ENCODE assay signal across 21 cellular contexts in the genomic region with DNA sequence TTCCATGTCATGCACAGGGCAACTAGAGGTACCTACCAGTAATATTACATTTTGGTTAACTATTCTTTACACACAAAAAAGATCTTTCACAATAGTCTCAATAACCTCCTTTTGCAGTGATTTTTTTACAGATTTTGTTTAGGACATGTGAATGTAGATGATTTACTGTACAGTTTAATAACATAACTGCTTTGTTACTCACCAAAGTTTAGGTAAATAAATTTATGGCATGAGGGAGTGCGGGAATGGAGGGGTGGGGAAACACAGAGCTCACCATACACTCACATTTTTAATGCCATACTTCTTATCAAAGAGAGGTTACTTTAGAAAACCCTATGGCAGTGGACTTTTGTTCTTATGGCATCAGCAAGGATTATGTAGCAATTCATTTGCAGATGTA.
DNase-seq lines count a peak whose midpoint lies in the region; ATAC-seq and TF ChIP-seq lines count a peak whose summit lies in the region.
"Had no signal": no experiment of that assay in that cellular context is flagged by ENCODE, and none has a peak within 500 bp of the region (broad histone marks: within the 10 kb centered on the region; RNA-seq: fewer than 3 reads in every experiment).

No MANE protein-coding gene starts in this region.

- H3K9me2 ChIP-seq in PC-3 (replicated peaks; ENCODE audit: low read length): no peaks in the 10 kb centered on the region

- no peaks in the 10 kb centered on the region for H3K9me3 Mint-ChIP-seq in activated CD4-positive, alpha-beta memory T cell treated with anti-CD3 and anti-CD28 coated beads for 36 hours

- H3K79me2 ChIP-seq in PC-3 (ENCODE audit: low read length): no peaks in the 10 kb centered on the region

- H3K27ac ChIP-seq in PC-3 (ENCODE audit: low read length): peak overlapping the region; percentile 95
- H3K27ac ChIP-seq: SJCRH30 had no signal

- ATAC-seq in PC-3: peak; percentile 70
- ATAC-seq in HG03097 (IDR thresholded peaks at IDR 0.05; ENCODE audit: low FRiP score, unreplicated experiment): no peak
- ATAC-seq in GM18873 (IDR thresholded peaks at IDR 0.05; ENCODE audit: low FRiP score, unreplicated experiment): no peak
- ATAC-seq: HepG2 had no signal

- no peaks in the 10 kb centered on the region for H3K36me3 Mint-ChIP-seq in activated CD4-positive, alpha-beta memory T cell treated with anti-CD3 and anti-CD28 coated beads for 36 hours
- H3K36me3 Mint-ChIP-seq: CD14-positive monocyte had no signal

- no peaks in the 10 kb centered on the region for H3K9me3 ChIP-seq in PC-3 (ENCODE audit: low read length)
- no peaks in the 10 kb centered on the region for H3K9me3 ChIP-seq in skeletal muscle satellite cell (replicated peaks; ENCODE audit: low read length)
- H3K9me3 ChIP-seq: SJCRH30 had no signal

- DNase-seq in PC-3 (peak; percentile 81), amniotic epithelial cell (ENCODE audit: low read depth) (peak; percentile 41), fibroblast of mammary gland (ENCODE audit: low read depth) (no peak)
- no peak for DNase-seq in activated CD4-positive, alpha-beta memory T cell treated with anti-CD3 and anti-CD28 coated beads for 36 hours
- DNase-seq: AML-193, DMS79 treated with DMSO at 0.1 percent for 48 hours, H7, KG1, MV-4-11, NCI-H1694 treated with DMSO at 0.1 percent for 48 hours, NCI-H226, NCI-H524, NCI-H82, RPMI8226, SJCRH30, SW 1271 had no signal

- peaks cover 4% of the 10 kb centered on the region for H3F3A ChIP-seq in PC-3 (ENCODE audit: low read length, unreplicated experiment)

- no peak for TF ChIP-seq CTCF in PC-3 (conservative IDR thresholded peaks at IDR 0.05; ENCODE audit: low read depth, low read length)
- TF ChIP-seq CTCF in fibroblast of mammary gland (conservative IDR thresholded peaks at IDR 0.05; ENCODE audit: control insufficient read depth, insufficient read depth, low read depth, low read length): no peak

- H3K27me3 Mint-ChIP-seq in activated CD4-positive, alpha-beta memory T cell treated with anti-CD3 and anti-CD28 coated beads for 36 hours: no peaks in the 10 kb centered on the region

- H3K36me3 ChIP-seq in PC-3 (ENCODE audit: low read depth, low read length): no peaks in the 10 kb centered on the region
- H3K36me3 ChIP-seq in skeletal muscle satellite cell (ENCODE audit: insufficient read depth, low read length): no peaks in the 10 kb centered on the region
- H3K36me3 ChIP-seq: SJCRH30 had no signal

- H3K4me3 ChIP-seq in PC-3 (ENCODE audit: low read length) (peak overlapping the region; percentile 61), fibroblast of mammary gland (ENCODE audit: control insufficient read depth, low read depth, low read length) (peak overlapping the region; percentile 39), skeletal muscle satellite cell (ENCODE audit: low read length) (no peak overlapping the region)
- H3K4me3 ChIP-seq: SJCRH30 had no signal

- CTCF ChIA-PET in PC-3 (lab: Charles Lee): interaction anchor here (0.5 to 0.7 kb wide), 2 partner anchors 92 to 239 kb away, joined by 3 to 6 read pairs; no protein-coding TSS in a partner anchor
- CTCF ChIA-PET in activated CD4-positive, alpha-beta memory T cell treated with anti-CD3 and anti-CD28 coated beads for 36 hours (lab: Charles Lee): no interaction called here

- peak overlapping the region; percentile 76 for H3K9ac ChIP-seq in PC-3 (ENCODE audit: low read length)
- no peak overlapping the region for H3K9ac ChIP-seq in skeletal muscle satellite cell (ENCODE audit: low read depth, low read length)

- POLR2A ChIA-PET in PC-3 (lab: Charles Lee; ENCODE audit: unreplicated experiment): no interaction called here
- POLR2A ChIA-PET in activated CD4-positive, alpha-beta memory T cell treated with anti-CD3 and anti-CD28 coated beads for 36 hours (lab: Charles Lee): no interaction called here

- BruUV-seq in PC-3 (replicated peaks; lab: Mats Ljungman, UMichigan): no TSS peak

- H3K4me1 ChIP-seq in PC-3 (ENCODE audit: insufficient read depth, low read length): peaks cover 36% of the 10 kb centered on the region
- peaks cover 23% of the 10 kb centered on the region for H3K4me1 ChIP-seq in skeletal muscle satellite cell (ENCODE audit: control insufficient read depth, insufficient read depth, low read length)
- H3K4me1 ChIP-seq: SJCRH30 had no signal

- no peak overlapping the region for H2AFZ ChIP-seq in PC-3 (ENCODE audit: low read length)

- intact Hi-C loops in PC-3 (cut with micrococcal nuclease): loop anchor here (5.0 kb wide), 2 partner anchors 121 to 149 kb away; no protein-coding TSS in a partner anchor
- intact Hi-C loops in activated CD4-positive, alpha-beta memory T cell treated with anti-CD3 and anti-CD28 coated beads for 36 hours (cut with micrococcal nuclease): no loop called here

- no peaks in the 10 kb centered on the region for H4K20me1 ChIP-seq in PC-3 (ENCODE audit: low read length)

- peak overlapping the region; percentile 81 for H3K4me2 ChIP-seq in PC-3 (ENCODE audit: low read length)
- peak overlapping the region; percentile 48 for H3K4me2 ChIP-seq in skeletal muscle satellite cell (ENCODE audit: low read length)

- no peak overlapping the region for H3K4me3 Mint-ChIP-seq in activated CD4-positive, alpha-beta memory T cell treated with anti-CD3 and anti-CD28 coated beads for 36 hours
- H3K4me3 Mint-ChIP-seq: CD14-positive monocyte had no signal

- H3K27me3 ChIP-seq in PC-3 (ENCODE audit: low read length) (no peaks in the 10 kb centered on the region), skeletal muscle satellite cell (ENCODE audit: control insufficient read depth, insufficient read depth, low read length) (no peaks in the 10 kb centered on the region)
- H3K27me3 ChIP-seq: SJCRH30 had no signal

- H3K27ac Mint-ChIP-seq in activated CD4-positive, alpha-beta memory T cell treated with anti-CD3 and anti-CD28 coated beads for 36 hours: no peak overlapping the region
- H3K27ac Mint-ChIP-seq: CD14-positive monocyte had no signal

- no peaks in the 10 kb centered on the region for H3K4me1 Mint-ChIP-seq in activated CD4-positive, alpha-beta memory T cell treated with anti-CD3 and anti-CD28 coated beads for 36 hours (ENCODE audit: low read depth)
- H3K4me1 Mint-ChIP-seq: CD14-positive monocyte had no signal

Comparison
In these comparisons a context has a peak if more than half of its experiments do, and no peak if none do; other contexts are left out.
1. DNase-seq: peak in PC-3 (single experiment) and amniotic epithelial cell (single experiment); none in fibroblast of mammary gland (single experiment) and activated CD4-positive, alpha-beta memory T cell treated with anti-CD3 and anti-CD28 coated beads for 36 hours (single experiment).